ENCODE assay signal across 21 cellular contexts in the genomic region with DNA sequence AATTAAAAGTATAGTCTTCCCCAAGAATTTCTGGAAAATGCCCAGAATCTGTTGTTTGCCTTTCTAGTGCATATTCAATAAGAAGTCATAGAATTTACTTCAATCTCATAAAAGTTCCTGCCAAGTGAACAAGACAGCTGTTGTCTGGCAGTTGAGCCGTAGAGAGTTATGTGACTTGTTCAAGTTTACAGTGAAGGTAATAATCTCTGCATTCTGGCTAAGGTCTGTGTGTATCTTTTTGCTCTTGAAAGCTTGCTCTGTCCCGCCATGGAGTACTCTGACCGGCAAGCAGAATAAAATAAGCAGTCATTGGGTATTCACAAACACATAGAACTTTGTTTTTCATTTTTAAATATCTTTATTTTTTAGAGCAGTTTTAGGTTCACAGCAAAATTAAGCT.
A peak's percentile ranks its signal among the peaks of the same experiment; 100 is the strongest.
DNase-seq lines count a peak whose midpoint lies in the region; ATAC-seq and TF ChIP-seq lines count a peak whose summit lies in the region.
"Had no signal": no experiment of that assay in that cellular context is flagged by ENCODE, and none has a peak within 500 bp of the region (broad histone marks: within the 10 kb centered on the region; RNA-seq: fewer than 3 reads in every experiment).

No MANE protein-coding gene starts in this region.

- peaks cover 99% of the 10 kb centered on the region for H3K36me3 Mint-ChIP-seq in Calu3 (ENCODE audit: insufficient read depth, unreplicated experiment)

- H3K9me3 ChIP-seq in endocrine pancreas (ENCODE audit: control insufficient read depth, low read length) (no peaks in the 10 kb centered on the region), prostate gland (no peaks in the 10 kb centered on the region), tibial artery (no peaks in the 10 kb centered on the region)
- H3K9me3 ChIP-seq: SK-N-SH had no signal

- H3K4me1 ChIP-seq in endocrine pancreas (ENCODE audit: control insufficient read depth, insufficient read depth, low read length) (peaks cover 7% of the 10 kb centered on the region), prostate gland (replicated peaks) (no peaks in the 10 kb centered on the region), tibial artery (no peaks in the 10 kb centered on the region)

- no peak for ATAC-seq in HG02852 (IDR thresholded peaks at IDR 0.05; ENCODE audit: unreplicated experiment)

- H3K4me3 Mint-ChIP-seq in Calu3 (ENCODE audit: low read depth, unreplicated experiment), result no peak overlapping the region
- H3K4me3 Mint-ChIP-seq: H9 had no signal

- 14% methylated on average over 3 of the region's 3 CpGs for WGBS in prostate gland

- CTCF ChIA-PET in Calu3 (lab: Charles Lee), result no interaction called here

- no TSS peak for BruUV-seq in Calu3 (replicated peaks; lab: Mats Ljungman, UMichigan)

- H3K27ac Mint-ChIP-seq in Calu3 (ENCODE audit: unreplicated experiment), result peak overlapping the region; percentile 33
- H3K27ac Mint-ChIP-seq: H9 had no signal

- H3K4me1 Mint-ChIP-seq in Calu3 (ENCODE audit: low read depth, unreplicated experiment), result no peaks in the 10 kb centered on the region

- no peaks in the 10 kb centered on the region for H3K27me3 Mint-ChIP-seq in Calu3 (ENCODE audit: unreplicated experiment)

- no peak for DNase-seq in Calu3
- DNase-seq in DMS 273 treated with DMSO at 0.1 percent for 48 hours (lab: John Stamatoyannopoulos, UW), result peak; percentile 13
- peak; percentile 47 for DNase-seq in prostate gland (ENCODE audit: low spot score)
- DNase-seq in NCI-H345 (lab: John Stamatoyannopoulos, UW), result no peak
- no peak for DNase-seq in tibial artery
- DNase-seq: ACHN; AML-193; H9; IMR-90; MM.1S; NCI-H1092 treated with DMSO at 0.1 percent for 48 hours; NCI-H146; NCI-H2029 treated with DMSO at 0.1 percent for 48 hours; NCI-H2171; NK-92 treated with Interleukin-12 subunit alpha and Interleukin-12 subunit beta, amount 100 ng/mL, for 24 hours; SHP77; SK-N-SH had no signal

- no peaks in the 10 kb centered on the region for H3K9me3 Mint-ChIP-seq in Calu3 (ENCODE audit: low read depth, unreplicated experiment)
- H3K9me3 Mint-ChIP-seq: H9 had no signal

- H3K27me3 ChIP-seq in endocrine pancreas (ENCODE audit: control insufficient read depth, insufficient read depth, low read length) (no peaks in the 10 kb centered on the region), prostate gland (replicated peaks; ENCODE audit: insufficient read depth) (no peaks in the 10 kb centered on the region), tibial artery (no peaks in the 10 kb centered on the region)

- no peak overlapping the region for H3K27ac ChIP-seq in prostate gland
- no peak overlapping the region for H3K27ac ChIP-seq in tibial artery
- H3K27ac ChIP-seq: C4-2B, HL-60 had no signal

- no peak overlapping the region for H3K9ac ChIP-seq in endocrine pancreas (ENCODE audit: control insufficient read depth, insufficient read depth, low read length)
- H3K9ac ChIP-seq: SK-N-SH had no signal

- H3K36me3 ChIP-seq in endocrine pancreas (ENCODE audit: control insufficient read depth, insufficient read depth, low read length) (no peaks in the 10 kb centered on the region), prostate gland (no peaks in the 10 kb centered on the region), tibial artery (peaks cover 13 to 67% (median 33%) of the 10 kb centered on the region in 3 donors)

- intact Hi-C loops in Calu3 (cut with micrococcal nuclease; ENCODE audit: unreplicated experiment), result no loop called here
- intact Hi-C loops in prostate gland (cut with DNase I), result no loop called here
- intact Hi-C loops in tibial artery (cut with DNase I; ENCODE audit: low total_unique reads), result no loop called here

- peak overlapping the region; percentile 10 for H3K4me3 ChIP-seq in endocrine pancreas (ENCODE audit: control insufficient read depth, insufficient read depth, low read length)
- no peak overlapping the region for H3K4me3 ChIP-seq in prostate gland
- no peak overlapping the region for H3K4me3 ChIP-seq in tibial artery

- TF ChIP-seq CTCF in Calu3 (IDR thresholded peaks at IDR 0.05; ENCODE audit: unreplicated experiment), result no peak
- no peak for TF ChIP-seq CTCF in prostate gland (IDR thresholded peaks at IDR 0.05)
- no peak for TF ChIP-seq CTCF in tibial artery (IDR thresholded peaks at IDR 0.05)

- TF ChIP-seq POLR2A in prostate gland (IDR thresholded peaks at IDR 0.05), result no peak

Comparison
In these comparisons a context has a peak if more than half of its experiments do, and no peak if none do; other contexts are left out.
1. DNase-seq: peak in DMS 273 treated with DMSO at 0.1 percent for 48 hours (single experiment) and prostate gland (single experiment); none in Calu3 (single experiment), NCI-H345 (single experiment) and tibial artery (0 of 2).